Comparison of ENCODE assay signal across 18 cellular contexts in genomic region chr5:69503144-69503488, GRCh38. TPM values are rescaled to one million over a fixed set of nuclear protein-coding genes. Genes with fewer than 3 reads are reported as not detected.
A peak's percentile ranks its signal among the peaks of the same experiment; 100 is the strongest.
DNase-seq lines count a peak whose midpoint lies in the region; ATAC-seq, FAIRE-seq and TF ChIP-seq lines count a peak whose summit lies in the region.
"Had no signal": no experiment of that assay in that cellular context is flagged by ENCODE, and none has a peak within 500 bp of the region (broad histone marks: within the 10 kb centered on the region; RNA-seq: fewer than 3 reads in every experiment).

No MANE protein-coding gene starts in this region.

- H3K4me2 ChIP-seq in A549 (peak overlapping the region; percentile 54), Karpas-422 (ENCODE audit: low read depth, low read length, poor library complexity, severe bottlenecking) (peak overlapping the region; percentile 62), mammary epithelial cell (ENCODE audit: insufficient read depth, low read depth, low read length) (peak overlapping the region; percentile 66)

- TF ChIP-seq CTCF in A549 (IDR thresholded peaks at IDR 0.05) = no peak
- TF ChIP-seq CTCF in mammary epithelial cell (conservative IDR thresholded peaks at IDR 0.05 in 1 of 2, IDR thresholded peaks at IDR 0.05 in 1 of 2; ENCODE audit: extremely low read depth in 1 of 2, insufficient read depth in 1 of 2, low read depth in 1 of 2, low read length in 2 of 2) = no peak
- no peak for TF ChIP-seq CTCF in lower lobe of right lung (IDR thresholded peaks at IDR 0.05)

- H3K4me3 ChIP-seq in A549 (no peak overlapping the region), Karpas-422 (ENCODE audit: low read length) (peak overlapping the region; percentile 12; the same call in 1 of the 2 replicates), mammary epithelial cell (replicated peaks in 1 of 3; ENCODE audit: insufficient read depth in 1 of 3, low read depth in 2 of 3, low read length in 3 of 3) (no peak overlapping the region), lower lobe of right lung (no peak overlapping the region)
- H3K4me3 ChIP-seq: adrenal gland, psoas muscle, SK-N-MC had no signal

- H3K36me3 ChIP-seq in Karpas-422 (ENCODE audit: insufficient read depth, low read length) = no peaks in the 10 kb centered on the region
- no peaks in the 10 kb centered on the region for H3K36me3 ChIP-seq in mammary epithelial cell (ENCODE audit: insufficient read depth, low read length)
- peaks cover 33% of the 10 kb centered on the region for H3K36me3 ChIP-seq in lower lobe of right lung
- H3K36me3 ChIP-seq: adrenal gland had no signal

- H3K4me1 ChIP-seq in A549 (peaks cover 49% of the 10 kb centered on the region), Karpas-422 (ENCODE audit: low read length) (peaks cover 14% of the 10 kb centered on the region), mammary epithelial cell (ENCODE audit: insufficient read depth, low read length) (peaks cover 18% of the 10 kb centered on the region), lower lobe of right lung (peaks cover 31% of the 10 kb centered on the region)
- H3K4me1 ChIP-seq: adrenal gland, psoas muscle had no signal

- intact Hi-C loops in mammary epithelial cell (cut with micrococcal nuclease) = loop anchor here (2.0 kb wide), 1 partner anchor 134 kb away; the partner anchor contains the start of genes AK6, RAD17 and TAF9
- intact Hi-C loops in lower lobe of right lung (cut with DNase I) = no loop called here

- H3K79me2 ChIP-seq in Karpas-422 (ENCODE audit: low read length) (no peaks in the 10 kb centered on the region), mammary epithelial cell (ENCODE audit: insufficient read depth, low read length) (no peaks in the 10 kb centered on the region)

- WGBS in A549 (ENCODE audit: missing lambda C conversion rate) = 74% methylated on average over 2 of the region's 2 CpGs
- 94% methylated on average over 2 of the region's 2 CpGs for WGBS in mammary epithelial cell (ENCODE audit: low coverage, missing lambda C conversion rate)

- dilution Hi-C loops in mammary epithelial cell (cut with HindIII; ENCODE audit: low sequenced_read_pairs) = no loop called here

- H3K27me3 ChIP-seq in Karpas-422 (ENCODE audit: low read length) (no peaks in the 10 kb centered on the region), mammary epithelial cell (ENCODE audit: insufficient read depth, low read length) (no peaks in the 10 kb centered on the region), lower lobe of right lung (ENCODE audit: low read depth) (no peaks in the 10 kb centered on the region)
- H3K27me3 ChIP-seq: adrenal gland had no signal

- CTCF ChIA-PET in A549 (lab: Yijun Ruan, JAX) = interaction anchor here (1.3 to 3.5 kb wide), 2 partner anchors 9 to 14 kb away, joined by 3 to 15 read pairs; no protein-coding TSS in a partner anchor
- CTCF ChIA-PET in mammary epithelial cell (lab: Charles Lee; ENCODE audit: low non-redundant PET) = no interaction called here

- H4K20me1 ChIP-seq in Karpas-422 (ENCODE audit: insufficient read depth, low read depth, low read length) = no peaks in the 10 kb centered on the region
- no peaks in the 10 kb centered on the region for H4K20me1 ChIP-seq in mammary epithelial cell (ENCODE audit: insufficient read depth, low read length)

- no peak for TF ChIP-seq RAD21 in A549 (conservative IDR thresholded peaks at IDR 0.05 in 1 of 2, IDR thresholded peaks at IDR 0.05 in 1 of 2)

- no TSS peak for BruUV-seq in mammary epithelial cell (replicated peaks; lab: Mats Ljungman, UMichigan)

- H3K9me2 ChIP-seq in Karpas-422 (replicated peaks; ENCODE audit: insufficient read depth, low read length) = no peaks in the 10 kb centered on the region

- in situ Hi-C loops in mammary epithelial cell (cut with MboI; ENCODE audit: low sequenced_read_pairs in 2 of 2) = no loop called here

- no peak for TF ChIP-seq POLR2A in A549 (IDR thresholded peaks at IDR 0.05; ENCODE audit: low read length)

- peak in 1 of 2 experiments; percentile 12; a peak in 2 of 6 replicates for ATAC-seq in A549
- ATAC-seq in lower lobe of right lung = peak; percentile 5 to 9
- ATAC-seq in GM21447 (IDR thresholded peaks at IDR 0.05; ENCODE audit: unreplicated experiment) = no peak
- ATAC-seq: psoas muscle had no signal

- H2AFZ ChIP-seq in Karpas-422 (ENCODE audit: low read length) = peak overlapping the region; percentile 76
- H2AFZ ChIP-seq in mammary epithelial cell (ENCODE audit: low read depth, low read length) = peak overlapping the region; percentile 65

- H3K9me3 ChIP-seq in A549 (no peaks in the 10 kb centered on the region), Karpas-422 (ENCODE audit: low read length) (no peaks in the 10 kb centered on the region), mammary epithelial cell (replicated peaks; ENCODE audit: insufficient read depth, low read length) (no peaks in the 10 kb centered on the region), lower lobe of right lung (no peaks in the 10 kb centered on the region)
- H3K9me3 ChIP-seq: adrenal gland, psoas muscle had no signal

- peak overlapping the region; percentile 67 to 80 for H3K27ac ChIP-seq in A549
- H3K27ac ChIP-seq in Karpas-422 (ENCODE audit: low read length) = no peak overlapping the region
- peak overlapping the region; percentile 89 for H3K27ac ChIP-seq in mammary epithelial cell (ENCODE audit: insufficient read depth, low read depth, low read length)
- H3K27ac ChIP-seq in lower lobe of right lung = peak overlapping the region; percentile 44
- H3K27ac ChIP-seq: adrenal gland, psoas muscle, SK-N-MC had no signal

- no peak for FAIRE-seq in A549 (lab: Jason Lieb, UNC)
- FAIRE-seq: colon had no signal

- no peak for TF ChIP-seq EP300 in A549 (IDR thresholded peaks at IDR 0.05)

- H3K9ac ChIP-seq in Karpas-422 (ENCODE audit: low read length) (no peak overlapping the region), mammary epithelial cell (ENCODE audit: insufficient read depth, low read length) (no peak overlapping the region)

- POLR2A ChIA-PET in A549 (lab: Yijun Ruan, JAX) = no interaction called here

- DNase-seq in A549 (ENCODE audit: low read depth in 1 of 2, low spot score in 1 of 2) (no peak), Karpas-422 (no peak), mammary epithelial cell (no peak), lower lobe of right lung (no peak), AG08396 (ENCODE audit: low spot score) (no peak), COR-L47 (lab: John Stamatoyannopoulos, UW) (no peak), NK-92 (lab: John Stamatoyannopoulos, UW; ENCODE audit: unreplicated experiment) (no peak)
- DNase-seq: activated CD4-positive, alpha-beta T cell treated with anti-CD3 and anti-CD28 coated beads, Interleukin-2, amount 50 U/mL, for 48 hours; adrenal gland; CD4-positive, CD25-positive, alpha-beta regulatory T cell; erythroblast; head of caudate nucleus; islet precursor cell; NK-92 treated with Interleukin-12 subunit alpha and Interleukin-12 subunit beta, amount 100 ng/mL, for 24 hours; psoas muscle had no signal

TF ChIP-seq in A549, 52 proteins besides CTCF, POLR2A, EP300 and RAD21 (continues in another document):
- TF ChIP-seq USF2 (IDR thresholded peaks at IDR 0.05) = no peak
- TF ChIP-seq JUN (IDR thresholded peaks at IDR 0.05) = no peak
- TF ChIP-seq MAX (IDR thresholded peaks at IDR 0.05) = no peak
- TF ChIP-seq EHF (CRISPR knock-in tag; IDR thresholded peaks at IDR 0.05) = no peak
- TF ChIP-seq KDM1A (IDR thresholded peaks at IDR 0.05; ENCODE audit: low read depth) = no peak
- TF ChIP-seq BHLHE40 (IDR thresholded peaks at IDR 0.05; ENCODE audit: low read depth, low read length) = no peak
- no peak for TF ChIP-seq RCOR1 (IDR thresholded peaks at IDR 0.05; ENCODE audit: low read depth, low read length)
- TF ChIP-seq PBX3 (IDR thresholded peaks at IDR 0.05) = no peak

RNA-seq across cellular contexts. Expression of gene OCLN, which starts 10.5 kb away (rescaled TPM):
- polyA plus RNA-seq in A549 (2011; rRNA removed) (49.8 and 54.1 TPM in 2 replicates), A549 (2017; fragmentation: RNase III; extraction: RNeasy Plus Mini Kit Qiagen cat#74134 plus additional on column Dnase treatment) (10.7 to 12.7 TPM (median 11.4 TPM) in 3 replicates), mammary epithelial cell (4.6 TPM)
- 4.9 and 6.3 TPM in 2 replicates for polyA plus RNA-seq in A549 (2012; cell fraction: cytosol; rRNA removed)
- polyA plus RNA-seq in A549 (2012; cell fraction: nucleus; rRNA removed) = 3.3 and 4.7 TPM in 2 replicates
- 58.5 and 62.7 TPM in 2 replicates for polyA minus RNA-seq in A549 (2011; rRNA and poly(A)+ RNA removed)
- total RNA-seq in Karpas-422 (2014; rRNA removed; shearing (Covaris generic); ENCODE audit: low replicate concordance) = 2.8 and 3.5 TPM in 2 replicates
- total RNA-seq in mammary epithelial cell (10 to 100 TPM; 12.0 to 21.6 TPM), lower lobe of right lung (121 TPM)
- polyA minus RNA-seq in mammary epithelial cell = 17.5 TPM

RNA-seq across cellular contexts. Expression of gene GTF2H2C, which starts 56.9 kb away (rescaled TPM):
- polyA plus RNA-seq in A549 (2011; rRNA removed) = 55.8 and 62.6 TPM in 2 replicates
- 16.8 and 19.3 TPM in 2 replicates for polyA plus RNA-seq in A549 (2012; cell fraction: cytosol; rRNA removed)
- polyA plus RNA-seq in A549 (2012; cell fraction: nucleus; rRNA removed) = 9.0 and 12.7 TPM in 2 replicates
- 45.8 to 51.5 TPM (median 46.8 TPM) in 3 replicates for polyA plus RNA-seq in A549 (2017; fragmentation: RNase III; extraction: RNeasy Plus Mini Kit Qiagen cat#74134 plus additional on column Dnase treatment)
- 23.6 and 25.4 TPM in 2 replicates for polyA minus RNA-seq in A549 (2011; rRNA and poly(A)+ RNA removed)
- 35.2 and 69.8 TPM in 2 replicates for total RNA-seq in Karpas-422 (2014; rRNA removed; shearing (Covaris generic); ENCODE audit: low replicate concordance)
- 10 to 100 TPM; 32.6 to 35.2 TPM for total RNA-seq in mammary epithelial cell
- polyA plus RNA-seq in mammary epithelial cell = 16.9 TPM
- polyA minus RNA-seq in mammary epithelial cell = 28.6 TPM
- total RNA-seq in lower lobe of right lung = 44.1 TPM
